Comparison of ENCODE assay signal across 12 cellular contexts in the genomic region with DNA sequence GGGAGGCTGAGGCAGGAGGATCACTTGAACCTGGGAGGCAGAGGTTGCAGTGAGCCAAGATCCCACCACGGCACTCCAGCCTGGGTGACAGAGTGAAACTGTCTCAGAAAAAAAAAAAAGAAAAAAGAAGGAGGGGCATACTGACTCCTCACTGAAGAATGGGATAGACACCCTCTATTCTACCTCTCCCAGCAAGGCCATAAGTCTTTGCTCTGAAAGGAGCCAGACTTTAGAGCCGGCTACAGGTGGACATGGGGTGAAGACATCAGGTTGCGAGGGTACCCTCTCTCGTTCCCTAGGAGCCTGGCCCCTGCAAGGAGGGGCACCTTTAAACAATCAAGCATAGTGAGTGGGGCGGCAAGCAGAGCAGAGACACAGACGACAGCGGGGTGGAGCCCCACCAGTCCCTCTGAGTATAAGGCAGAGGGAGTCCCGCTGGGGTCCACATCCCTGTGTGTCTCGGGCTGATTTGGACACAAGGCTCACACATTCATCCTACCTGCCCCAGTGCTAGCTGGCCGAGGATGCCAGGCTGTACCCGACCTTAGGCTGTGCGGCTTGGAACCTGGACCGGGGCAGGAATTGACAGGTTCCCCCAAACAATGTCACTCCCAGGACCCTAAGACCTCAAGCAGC. TPM values are rescaled to one million over a fixed set of nuclear protein-coding genes. Genes with fewer than 3 reads are reported as not detected.
DNase-seq lines count a peak whose midpoint lies in the region; ATAC-seq and TF ChIP-seq lines count a peak whose summit lies in the region.
"Had no signal": no experiment of that assay in that cellular context is flagged by ENCODE, and none has a peak within 500 bp of the region (broad histone marks: within the 10 kb centered on the region; RNA-seq: fewer than 3 reads in every experiment).

No MANE protein-coding gene starts in this region.

- H3K9me3 Mint-ChIP-seq in activated naive CD4-positive, alpha-beta T cell treated with anti-CD3 and anti-CD28 coated beads, Interleukin-2, amount 50 U/mL, for 72 hours = no peaks in the 10 kb centered on the region

- 68 to 80% methylated on average over 13 of the region's 13 CpGs for WGBS in lung, 2 donors

- TF ChIP-seq POLR2A in breast epithelium (IDR thresholded peaks at IDR 0.05) = no peak

- intact Hi-C loops in breast epithelium (cut with DNase I; ENCODE audit: low total_unique reads) = no loop called here
- intact Hi-C loops in upper lobe of right lung (cut with DNase I) = no loop called here

- peaks cover 11 to 12% of the 10 kb centered on the region in 2 donors for H3K36me3 Mint-ChIP-seq in activated naive CD4-positive, alpha-beta T cell treated with anti-CD3 and anti-CD28 coated beads, Interleukin-2, amount 50 U/mL, for 72 hours

- H3K4me1 ChIP-seq in breast epithelium = no peaks in the 10 kb centered on the region
- no peaks in the 10 kb centered on the region for H3K4me1 ChIP-seq in lung (ENCODE audit: control insufficient read depth in 2 of 2, insufficient read depth in 2 of 2, low read length in 2 of 2)
- H3K4me1 ChIP-seq in upper lobe of right lung = peaks cover 19% of the 10 kb centered on the region

- no peak for TF ChIP-seq CTCF in breast epithelium (IDR thresholded peaks at IDR 0.05)
- no peak for TF ChIP-seq CTCF in lung (IDR thresholded peaks at IDR 0.05; ENCODE audit: control extremely low read depth, extremely low read depth)
- TF ChIP-seq CTCF in upper lobe of right lung (IDR thresholded peaks at IDR 0.05) = no peak

- peaks cover 4% of the 10 kb centered on the region for H3K36me3 ChIP-seq in breast epithelium
- peaks cover 12 to 23% of the 10 kb centered on the region in 2 donors for H3K36me3 ChIP-seq in lung (ENCODE audit: control insufficient read depth in 2 of 2, insufficient read depth in 2 of 2, low read length in 2 of 2)
- H3K36me3 ChIP-seq in upper lobe of right lung = peaks cover 27% of the 10 kb centered on the region

- H3K27me3 ChIP-seq in breast epithelium (no peaks in the 10 kb centered on the region), lung (ENCODE audit: control insufficient read depth, insufficient read depth) (no peaks in the 10 kb centered on the region), upper lobe of right lung (no peaks in the 10 kb centered on the region)

- H3K27ac ChIP-seq in breast epithelium (peak overlapping the region; percentile 84 to 90), lung (ENCODE audit: low read depth in 1 of 2, low read length in 1 of 2) (peak overlapping the region in 1 of 2 donors; percentile 79), upper lobe of right lung (peak overlapping the region; percentile 58)

- H3K4me3 ChIP-seq in breast epithelium (peak overlapping the region; percentile 44 to 72 (median 62)), lung (peak overlapping the region; percentile 8), upper lobe of right lung (peak overlapping the region; percentile 51)

- peak; percentile 6 to 13 for ATAC-seq in activated naive CD4-positive, alpha-beta T cell treated with anti-CD3 and anti-CD28 coated beads, Interleukin-2, amount 50 U/mL, for 72 hours
- ATAC-seq in lung (ENCODE audit: insufficient read depth, low FRiP score) (no peak), upper lobe of right lung (no peak), HG03097 (IDR thresholded peaks at IDR 0.05; ENCODE audit: low FRiP score, unreplicated experiment) (no peak)

- peak in 1 of 2 donors; percentile 12 for DNase-seq in activated naive CD4-positive, alpha-beta T cell treated with anti-CD3 and anti-CD28 coated beads, Interleukin-2, amount 50 U/mL, for 72 hours (ENCODE audit: low spot score in 2 of 2)
- DNase-seq in activated naive CD4-positive, alpha-beta T cell treated with Interleukin-2 at 50 U/mL for 16 hours = no peak
- DNase-seq in breast epithelium (ENCODE audit: low spot score in 2 of 2) (no peak), lung (ENCODE audit: low spot score) (no peak), upper lobe of right lung (no peak), cerebellar nuclear complex (lab: John Stamatoyannopoulos, UW) (no peak), GF-D8 (lab: John Stamatoyannopoulos, UW) (no peak)
- DNase-seq: central memory CD4-positive, alpha-beta T cell; MM.1S; NCI-H748 treated with DMSO at 0.1 percent for 48 hours; T-helper 2 cell had no signal

- peak overlapping the region; percentile 29 to 41 for H3K27ac Mint-ChIP-seq in activated naive CD4-positive, alpha-beta T cell treated with anti-CD3 and anti-CD28 coated beads, Interleukin-2, amount 50 U/mL, for 72 hours

- H3K9me3 ChIP-seq in breast epithelium (no peaks in the 10 kb centered on the region), lung (ENCODE audit: control insufficient read depth in 2 of 2, insufficient read depth in 1 of 2, low read length in 1 of 2) (no peaks in the 10 kb centered on the region), upper lobe of right lung (no peaks in the 10 kb centered on the region)

RNA-seq across cellular contexts. Expression of a gene that starts 1.1 kb away (rescaled TPM):
- not detected for total RNA-seq in activated naive CD4-positive, alpha-beta T cell treated with anti-CD3 and anti-CD28 coated beads, Interleukin-2, amount 50 U/mL, for 72 hours
- total RNA-seq in breast epithelium = 10 to 100 TPM in 2 of 3 donors, under 1 TPM in 1; 0.16 to 52.5 (median 18.7) TPM
- 10 to 100 TPM in 1 of 2 donors, 1 to 10 TPM in 1; 4.0 to 25.2 TPM for total RNA-seq in lung
- 10 to 100 TPM in 1 of 2 donors, 1 to 10 TPM in 1; 8.4 to 13.0 TPM for polyA plus RNA-seq in lung
- total RNA-seq in upper lobe of right lung = 27.4 TPM

RNA-seq across cellular contexts. Expression of a gene that starts 34.5 kb away (rescaled TPM):
- total RNA-seq in activated naive CD4-positive, alpha-beta T cell treated with anti-CD3 and anti-CD28 coated beads, Interleukin-2, amount 50 U/mL, for 72 hours = 1,000 to 10,000 TPM; 1,316 to 2,692 TPM
- total RNA-seq in breast epithelium = 100 to 1,000 TPM; 212 to 476 (median 367) TPM
- 100 to 1,000 TPM; 298 to 711 TPM for total RNA-seq in lung
- 100 to 1,000 TPM; 235 to 867 TPM for polyA plus RNA-seq in lung
- 426 TPM for total RNA-seq in upper lobe of right lung

Comparison
In these comparisons a context has a peak if more than half of its experiments do, and no peak if none do; other contexts are left out.
1. ATAC-seq: peak in activated naive CD4-positive, alpha-beta T cell treated with anti-CD3 and anti-CD28 coated beads, Interleukin-2, amount 50 U/mL, for 72 hours (2 of 2); none in lung (single experiment), upper lobe of right lung (single experiment) and HG03097 (single experiment).
2. H3K4me3 ChIP-seq: peak in every context shown above with its lines; median percentile 62 in breast epithelium; 51 in upper lobe of right lung; 8 in lung.